In genomic region chr5:175516933-175517823, GRCh38 we compare ENCODE assay signal across 1 cellular context.
TF ChIP-seq lines count a peak whose summit lies in the region.

No MANE protein-coding gene starts in this region.

TF ChIP-seq in IMR-90, 13 proteins besides CTCF, POLR2A, EP300 and RAD21:
- TF ChIP-seq MXI1 (IDR thresholded peaks at IDR 0.05; ENCODE audit: borderline replicate concordance, low read depth, low read length), result no peak
- no peak for TF ChIP-seq ELK1 (IDR thresholded peaks at IDR 0.05; ENCODE audit: borderline replicate concordance, low read depth, low read length)
- no peak for TF ChIP-seq RFX5 (IDR thresholded peaks at IDR 0.05; ENCODE audit: low read depth, low read length)
- no peak for TF ChIP-seq BHLHE40 (IDR thresholded peaks at IDR 0.05; ENCODE audit: low read depth, low read length)
- TF ChIP-seq SMC3 (IDR thresholded peaks at IDR 0.05; ENCODE audit: low read depth, low read length), result no peak
- TF ChIP-seq CEBPB (IDR thresholded peaks at IDR 0.05; ENCODE audit: low read depth, low read length), result no peak
- no peak for TF ChIP-seq FOS (IDR thresholded peaks at IDR 0.05; ENCODE audit: low read depth, low read length)
- TF ChIP-seq MAZ (IDR thresholded peaks at IDR 0.05; ENCODE audit: borderline replicate concordance, low read depth, low read length), result no peak
- TF ChIP-seq MAFK (IDR thresholded peaks at IDR 0.05; ENCODE audit: low read depth, low read length), result no peak
- no peak for TF ChIP-seq RCOR1 (IDR thresholded peaks at IDR 0.05; ENCODE audit: insufficient replicate concordance, low read length)
- no peak for TF ChIP-seq NFE2L2 (IDR thresholded peaks at IDR 0.05; ENCODE audit: low read depth, low read length)
- no peak for TF ChIP-seq CHD1 (IDR thresholded peaks at IDR 0.05; ENCODE audit: low read depth, low read length)
- TF ChIP-seq USF2 (IDR thresholded peaks at IDR 0.05; ENCODE audit: low read depth, low read length), result no peak
